1 cellular context compared by ENCODE assay signal in the genomic region with DNA sequence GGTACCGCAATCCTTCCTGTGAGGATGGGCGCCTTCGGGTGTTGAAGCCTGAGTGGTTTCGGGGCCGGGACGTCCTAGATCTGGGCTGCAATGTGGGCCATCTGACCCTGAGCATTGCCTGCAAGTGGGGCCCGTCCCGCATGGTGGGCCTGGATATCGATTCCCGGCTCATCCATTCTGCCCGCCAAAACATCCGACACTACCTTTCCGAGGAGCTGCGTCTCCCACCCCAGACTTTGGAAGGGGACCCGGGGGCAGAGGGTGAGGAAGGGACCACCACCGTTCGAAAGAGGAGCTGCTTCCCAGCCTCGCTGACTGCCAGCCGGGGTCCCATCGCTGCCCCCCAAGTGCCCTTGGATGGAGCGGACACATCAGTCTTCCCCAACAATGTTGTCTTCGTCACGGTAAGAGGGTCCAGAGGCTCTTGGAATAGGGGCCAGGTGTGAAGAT.
TF ChIP-seq lines count a peak whose summit lies in the region.

No MANE protein-coding gene starts in this region.

TF ChIP-seq in H1, 55 proteins besides CTCF, POLR2A, EP300 and RAD21:
- TF ChIP-seq JUND (IDR thresholded peaks at IDR 0.05; ENCODE audit: low read length) (no peak), CTBP2 (IDR thresholded peaks at IDR 0.05; ENCODE audit: borderline replicate concordance, insufficient read depth, insufficient read length, low read length) (no peak), KDM5A (IDR thresholded peaks at IDR 0.05; ENCODE audit: low read length) (no peak), TEAD4 (IDR thresholded peaks at IDR 0.05; ENCODE audit: low read depth, low read length) (no peak), MAFK (IDR thresholded peaks at IDR 0.05; ENCODE audit: low read depth, low read length) (no peak)
TF ChIP-seq in H1: peak in this region for 0.
